ENCODE assay signal across 19 cellular contexts in the genomic region with DNA sequence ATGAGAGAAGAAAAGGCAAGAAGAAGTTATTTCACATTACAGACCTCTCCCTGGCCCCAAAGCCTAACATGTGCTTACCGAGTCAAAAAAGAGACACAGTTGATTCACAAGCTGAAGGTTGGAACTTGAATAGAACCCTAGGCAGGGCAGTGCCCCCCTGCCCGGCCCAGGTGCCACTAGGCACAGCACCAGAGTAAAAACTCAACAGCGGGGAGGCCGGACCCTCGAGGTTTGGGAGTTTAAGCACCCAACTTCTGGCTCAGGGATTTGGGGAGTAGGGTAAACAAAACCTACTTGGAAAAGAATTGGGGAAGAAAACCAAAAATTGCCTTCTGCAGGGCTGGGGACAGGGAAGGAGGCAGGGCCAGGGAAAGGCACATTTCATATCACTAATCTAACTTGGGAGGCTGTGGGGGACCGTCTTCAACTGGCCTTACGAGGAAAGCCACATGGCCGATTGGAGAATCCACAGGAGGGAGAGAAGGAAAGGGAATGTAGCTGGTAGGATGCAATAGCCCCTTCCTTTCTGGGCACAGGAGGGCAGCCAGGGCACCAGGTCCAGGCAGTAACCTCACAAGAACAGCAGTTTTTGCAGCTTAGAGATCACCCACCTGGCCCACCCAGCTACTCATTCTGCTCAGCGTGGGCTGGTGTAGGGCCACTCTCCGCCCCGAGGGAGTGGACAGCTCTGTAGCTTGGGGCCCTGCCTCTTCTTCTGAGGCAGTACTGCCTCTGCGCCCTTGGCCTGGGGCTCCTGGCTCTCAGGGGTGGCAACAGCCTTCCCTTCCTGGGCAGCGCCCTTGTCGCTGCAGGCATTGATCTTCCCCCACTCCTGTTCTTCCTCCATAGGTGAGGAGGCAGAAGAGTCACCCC. TPM values are rescaled to one million over a fixed set of nuclear protein-coding genes. Genes with fewer than 3 reads are reported as not detected.
DNase-seq lines count a peak whose midpoint lies in the region; ATAC-seq and TF ChIP-seq lines count a peak whose summit lies in the region.
"Had no signal": no experiment of that assay in that cellular context is flagged by ENCODE, and none has a peak within 500 bp of the region (broad histone marks: within the 10 kb centered on the region; RNA-seq: fewer than 3 reads in every experiment).

No MANE protein-coding gene starts in this region.

- H3K36me3 ChIP-seq in prostate gland (peaks cover under 1 to 1% of the 10 kb centered on the region in 2 donors), OCI-LY7 (ENCODE audit: insufficient read depth, low read length) (peaks cover 17% of the 10 kb centered on the region)
- H3K36me3 ChIP-seq: colonic mucosa had no signal

- peaks cover 9% of the 10 kb centered on the region for H3K27me3 Mint-ChIP-seq in activated CD4-positive, alpha-beta T cell treated with anti-CD3 and anti-CD28 coated beads, Interleukin-2, amount 10 ng/mL, durations not matched to agents 7 days and 5 days
- H3K27me3 Mint-ChIP-seq in T-helper 17 cell (peaks cover 5% of the 10 kb centered on the region), immature natural killer cell (ENCODE audit: low read depth in 3 of 3) (peaks cover 0 to 3% (median 3%) of the 10 kb centered on the region in 3 donors)

- H3K9me2 ChIP-seq in OCI-LY7 (ENCODE audit: insufficient read depth, low read length): no peaks in the 10 kb centered on the region

- no peaks in the 10 kb centered on the region for H4K20me1 ChIP-seq in OCI-LY7 (ENCODE audit: insufficient read depth, low read length)

- no peaks in the 10 kb centered on the region for H3K9me3 Mint-ChIP-seq in activated CD4-positive, alpha-beta T cell treated with anti-CD3 and anti-CD28 coated beads, Interleukin-2, amount 10 ng/mL, durations not matched to agents 7 days and 5 days
- no peaks in the 10 kb centered on the region for H3K9me3 Mint-ChIP-seq in immature natural killer cell

- WGBS in prostate gland: 93% methylated on average over 14 of the region's 14 CpGs

- no TSS peak for BruUV-seq in OCI-LY7 (replicated peaks; lab: Mats Ljungman, UMichigan)

- H3K4me1 ChIP-seq in prostate gland (replicated peaks): no peaks in the 10 kb centered on the region
- peaks cover 20% of the 10 kb centered on the region for H3K4me1 ChIP-seq in OCI-LY7 (ENCODE audit: insufficient read depth, low read length, poor library complexity, severe bottlenecking)

- no peaks in the 10 kb centered on the region; the same call in 1 of the 2 replicates for H3K79me2 ChIP-seq in OCI-LY7 (ENCODE audit: insufficient read depth, low read depth, low read length)

- H3K36me3 Mint-ChIP-seq in activated CD4-positive, alpha-beta T cell treated with anti-CD3 and anti-CD28 coated beads, Interleukin-2, amount 10 ng/mL, durations not matched to agents 7 days and 5 days (ENCODE audit: low read depth): peaks cover 6% of the 10 kb centered on the region
- H3K36me3 Mint-ChIP-seq in T-helper 17 cell (ENCODE audit: low read depth): no peaks in the 10 kb centered on the region
- peaks cover 0 to 8% (median 0%) of the 10 kb centered on the region in 3 donors for H3K36me3 Mint-ChIP-seq in immature natural killer cell

- no peak overlapping the region for H3K4me2 ChIP-seq in OCI-LY7 (ENCODE audit: low read length)

- intact Hi-C loops in prostate gland (cut with DNase I): loop anchor here (10.0 kb wide), 1 partner anchor 287 kb away; no protein-coding TSS in a partner anchor
- intact Hi-C loops in OCI-LY7 (cut with micrococcal nuclease; ENCODE audit: unreplicated experiment): loop anchor here (5.0 to 10.0 kb wide), 2 partner anchors 115 to 397 kb away; no protein-coding TSS in a partner anchor

- CTCF ChIA-PET in activated CD4-positive, alpha-beta T cell treated with anti-CD3 and anti-CD28 coated beads, Interleukin-2, amount 10 ng/mL, durations not matched to agents 7 days and 5 days (lab: Charles Lee): interaction anchor here (0.6 kb wide), 1 partner anchor 56 kb away, joined by 5 read pairs; no protein-coding TSS in a partner anchor
- CTCF ChIA-PET in OCI-LY7 (lab: Charles Lee; ENCODE audit: unreplicated experiment): no interaction called here

- TF ChIP-seq CTCF in prostate gland (IDR thresholded peaks at IDR 0.05) (no peak), coronary artery (IDR thresholded peaks at IDR 0.05) (no peak), OCI-LY7 (conservative IDR thresholded peaks at IDR 0.05; ENCODE audit: low read length) (no peak)

- H3K4me3 ChIP-seq in prostate gland (no peak overlapping the region), coronary artery (no peak overlapping the region), OCI-LY7 (ENCODE audit: low read depth, low read length, poor library complexity, severe bottlenecking) (no peak overlapping the region)
- H3K4me3 ChIP-seq: body of pancreas had no signal

- H3K27ac ChIP-seq in prostate gland (peak overlapping the region; percentile 65 to 96), coronary artery (no peak overlapping the region), OCI-LY7 (ENCODE audit: low read depth, low read length, poor library complexity, severe bottlenecking) (no peak overlapping the region)
- H3K27ac ChIP-seq: colonic mucosa had no signal

- no peak for TF ChIP-seq POLR2A in prostate gland (IDR thresholded peaks at IDR 0.05)

- H3K27ac Mint-ChIP-seq in activated CD4-positive, alpha-beta T cell treated with anti-CD3 and anti-CD28 coated beads, Interleukin-2, amount 10 ng/mL, durations not matched to agents 7 days and 5 days: no peak overlapping the region
- H3K27ac Mint-ChIP-seq in T-helper 17 cell (no peak overlapping the region), immature natural killer cell (peak overlapping the region in 1 of 6 donors; percentile 11)

- DNase-seq in activated CD4-positive, alpha-beta T cell treated with anti-CD3 and anti-CD28 coated beads, Interleukin-2, amount 10 ng/mL, durations not matched to agents 7 days and 5 days: no peak
- DNase-seq in activated CD4-positive, alpha-beta T cell treated with anti-CD3 and anti-CD28 coated beads, Interleukin-2, amount 50 U/mL, for 1 hour: no peak
- no peak for DNase-seq in T-helper 17 cell
- DNase-seq in immature natural killer cell: no peak
- no peak for DNase-seq in prostate gland (ENCODE audit: low spot score)
- DNase-seq in coronary artery (ENCODE audit: low spot score): no peak
- no peak for DNase-seq in OCI-LY7 (ENCODE audit: low spot score)
- DNase-seq: activated naive CD4-positive, alpha-beta T cell; body of pancreas; NCI-H146; NCI-H2227 treated with DMSO at 0.1 percent for 48 hours had no signal

- no peaks in the 10 kb centered on the region for H3K27me3 ChIP-seq in prostate gland (replicated peaks; ENCODE audit: insufficient read depth)
- H3K27me3 ChIP-seq: body of pancreas, colonic mucosa, tibial nerve had no signal

- POLR2A ChIA-PET in activated CD4-positive, alpha-beta T cell treated with anti-CD3 and anti-CD28 coated beads, Interleukin-2, amount 10 ng/mL, durations not matched to agents 7 days and 5 days (lab: Charles Lee): interaction anchor here (0.5 kb wide), 1 partner anchor 736 kb away, joined by 4 read pairs; no protein-coding TSS in a partner anchor
- POLR2A ChIA-PET in OCI-LY7 (lab: Charles Lee): interaction anchor here (0.6 to 1.6 kb wide), 5 partner anchors 8 to 1392 kb away, joined by 3 to 5 read pairs (median 3); no protein-coding TSS in a partner anchor

- ATAC-seq in T-helper 17 cell (no peak), GM18868 (IDR thresholded peaks at IDR 0.05; ENCODE audit: unreplicated experiment) (no peak)
- ATAC-seq: body of pancreas had no signal

- no peaks in the 10 kb centered on the region for H3K9me3 ChIP-seq in T-helper 17 cell (ENCODE audit: control insufficient read depth, low read length, poor library complexity, severe bottlenecking)
- no peaks in the 10 kb centered on the region for H3K9me3 ChIP-seq in prostate gland
- H3K9me3 ChIP-seq in OCI-LY7 (ENCODE audit: low read length): no peaks in the 10 kb centered on the region
- H3K9me3 ChIP-seq: A549, body of pancreas, colonic mucosa, tibial nerve had no signal

- peaks cover 21% of the 10 kb centered on the region for H3K4me1 Mint-ChIP-seq in activated CD4-positive, alpha-beta T cell treated with anti-CD3 and anti-CD28 coated beads, Interleukin-2, amount 10 ng/mL, durations not matched to agents 7 days and 5 days
- H3K4me1 Mint-ChIP-seq in T-helper 17 cell: peaks cover 12% of the 10 kb centered on the region
- H3K4me1 Mint-ChIP-seq in immature natural killer cell: peaks cover 13 to 23% of the 10 kb centered on the region in 2 donors

- peak overlapping the region; percentile 18 for H3K4me3 Mint-ChIP-seq in activated CD4-positive, alpha-beta T cell treated with anti-CD3 and anti-CD28 coated beads, Interleukin-2, amount 10 ng/mL, durations not matched to agents 7 days and 5 days
- peak overlapping the region; percentile 31 for H3K4me3 Mint-ChIP-seq in T-helper 17 cell
- H3K4me3 Mint-ChIP-seq in immature natural killer cell: peak overlapping the region in 4 of 5 donors; percentile 27 to 64 (median 40)

- H2AFZ ChIP-seq in OCI-LY7 (ENCODE audit: low read length): no peak overlapping the region

RNA-seq across cellular contexts. Expression of a gene that starts 1.8 kb away (rescaled TPM):
- total RNA-seq in activated CD4-positive, alpha-beta T cell treated with anti-CD3 and anti-CD28 coated beads, Interleukin-2, amount 10 ng/mL, durations not matched to agents 7 days and 5 days: 10 to 100 TPM in 1 of 2 experiments, 1 to 10 TPM in 1; 9.2 to 11.7 TPM
- total RNA-seq in T-helper 17 cell: 10 to 100 TPM; 32.9 to 50.4 TPM
- polyA plus RNA-seq in immature natural killer cell: 10 to 100 TPM; 22.0 to 34.5 (median 26.7) TPM
- 100 to 1,000 TPM in 1 of 2 donors, 10 to 100 TPM in 1; 95.4 to 187 TPM for total RNA-seq in prostate gland
- 14.0 and 25.0 TPM in 2 replicates for total RNA-seq in OCI-LY7 (2014; rRNA removed; shearing (Covaris generic))
- total RNA-seq in OCI-LY7 (2022): 36.2 and 38.4 TPM in 2 replicates

RNA-seq across cellular contexts. Expression of a gene that starts 24.5 kb away (rescaled TPM):
- not detected for total RNA-seq in activated CD4-positive, alpha-beta T cell treated with anti-CD3 and anti-CD28 coated beads, Interleukin-2, amount 10 ng/mL, durations not matched to agents 7 days and 5 days
- total RNA-seq in T-helper 17 cell: not detected
- polyA plus RNA-seq in immature natural killer cell: not detected
- not detected for total RNA-seq in prostate gland
- not detected in 2 replicates for total RNA-seq in OCI-LY7 (2014; rRNA removed; shearing (Covaris generic))
- not detected in 2 replicates for total RNA-seq in OCI-LY7 (2022)
- total RNA-seq: body of pancreas, frontal cortex, LHCN-M2, posterior vena cava, RPMI7951, tibial nerve had no signal
- polyA plus RNA-seq: A549 had no signal

Comparison
In these comparisons a context has a peak if more than half of its experiments do, and no peak if none do; other contexts are left out.
1. H3K27ac ChIP-seq: peak in prostate gland (2 of 2); none in coronary artery (0 of 2) and OCI-LY7 (single experiment).
2. Peak in every context shown above with its lines, with median percentiles within 50 percentile points of each other: H3K4me3 Mint-ChIP-seq.